In the genomic region with DNA sequence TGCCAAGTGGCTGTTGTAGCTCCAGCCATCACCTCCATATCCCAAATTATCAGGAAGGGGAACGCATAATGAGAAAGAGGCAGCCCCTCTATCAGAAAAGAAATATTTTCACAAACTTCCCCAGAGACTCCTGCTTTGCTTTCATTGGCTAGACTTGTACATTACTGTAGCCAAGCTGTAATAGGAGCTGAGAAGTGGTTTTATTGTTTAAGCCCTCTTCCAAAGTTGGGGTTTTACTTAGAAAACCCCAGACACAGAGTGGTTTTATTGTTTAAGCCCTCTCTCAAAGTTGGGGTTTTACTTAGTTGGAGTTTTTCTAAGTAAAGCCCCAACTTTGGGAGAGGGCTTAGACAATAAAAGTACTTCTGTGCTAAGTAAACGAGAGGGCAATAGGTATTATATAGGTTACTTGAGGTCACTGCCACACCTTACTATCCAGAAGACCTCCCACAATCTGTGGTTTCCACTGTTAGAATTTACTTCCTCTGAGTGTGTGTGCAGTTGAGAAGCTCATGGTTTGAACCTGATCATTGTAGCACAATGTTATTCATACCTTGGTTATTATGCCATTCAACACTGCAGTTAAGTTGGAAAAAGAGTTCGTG, we compare ENCODE assay signal across 16 cellular contexts.
DNase-seq lines count a peak whose midpoint lies in the region; ATAC-seq, FAIRE-seq and TF ChIP-seq lines count a peak whose summit lies in the region.
"Had no signal": no experiment of that assay in that cellular context is flagged by ENCODE, and none has a peak within 500 bp of the region (broad histone marks: within the 10 kb centered on the region; RNA-seq: fewer than 3 reads in every experiment).

No MANE protein-coding gene starts in this region.

- H3K27ac Mint-ChIP-seq in astrocyte (ENCODE audit: unreplicated experiment), result peak overlapping the region; percentile 7

- H3K4me2 ChIP-seq in astrocyte (ENCODE audit: low read length), result no peak overlapping the region

- peaks cover 92% of the 10 kb centered on the region for H3K36me3 ChIP-seq in astrocyte (ENCODE audit: insufficient read depth, low read length)

- ATAC-seq in GM18858 (IDR thresholded peaks at IDR 0.05; ENCODE audit: unreplicated experiment), result peak; percentile 58

- H3K4me3 Mint-ChIP-seq in astrocyte (ENCODE audit: unreplicated experiment), result no peak overlapping the region

- H3K4me3 ChIP-seq in astrocyte (ENCODE audit: insufficient read depth, low read depth, low read length), result no peak overlapping the region
- H3K4me3 ChIP-seq: tibial artery had no signal

- H3K79me2 ChIP-seq in astrocyte (ENCODE audit: insufficient read depth, low read length), result peaks cover 73% of the 10 kb centered on the region

- no peaks in the 10 kb centered on the region for H3K9me3 Mint-ChIP-seq in astrocyte (ENCODE audit: unreplicated experiment)
- H3K9me3 Mint-ChIP-seq: IgD-negative memory B cell had no signal

- H3K9me3 ChIP-seq in astrocyte (ENCODE audit: insufficient read depth, low read depth, low read length), result no peaks in the 10 kb centered on the region
- H3K9me3 ChIP-seq: tibial artery had no signal

- no peaks in the 10 kb centered on the region for H3K27me3 ChIP-seq in astrocyte (ENCODE audit: insufficient read depth, low read length)
- H3K27me3 ChIP-seq: tibial artery had no signal

- H3K27me3 Mint-ChIP-seq in astrocyte (ENCODE audit: low read depth, unreplicated experiment), result no peaks in the 10 kb centered on the region
- H3K27me3 Mint-ChIP-seq: IgD-negative memory B cell had no signal

- no peak for FAIRE-seq in astrocyte (lab: Jason Lieb, UNC)

- no peak overlapping the region for H3K9ac ChIP-seq in astrocyte (ENCODE audit: low read length)

- H3K4me1 ChIP-seq in astrocyte (ENCODE audit: insufficient read depth, low read length), result peaks cover 4% of the 10 kb centered on the region
- H3K4me1 ChIP-seq: tibial artery had no signal

- peaks cover 38% of the 10 kb centered on the region for H3K36me3 Mint-ChIP-seq in astrocyte (ENCODE audit: low read depth, unreplicated experiment)

- DNase-seq in HT1080 (ENCODE audit: low read depth) (peak; percentile 67), astrocyte (ENCODE audit: low read depth) (peak; percentile 67), myocyte (ENCODE audit: low read depth) (peak; percentile 15), GM19240 (ENCODE audit: insufficient read length, low spot score) (no peak), activated gamma-delta T cell treated with Interleukin-2 at 50 U/mL for 16 hours (no peak), NCI-H1105 (lab: John Stamatoyannopoulos, UW) (no peak)
- DNase-seq: cerebellar nuclear complex; GF-D8; mesenchymal stem cell; NCI-H1694; NCI-H526; occipital lobe; stimulated activated CD4-positive, alpha-beta T cell treated with anti-CD3 and anti-CD28 coated beads, Interleukin-12 subunit alpha, Interleukin-12 subunit beta, amount 100 ng/mL, for 4 hours; tibial artery had no signal

- peaks cover 91% of the 10 kb centered on the region for H4K20me1 ChIP-seq in astrocyte (ENCODE audit: insufficient read depth, low read length)

- no peak overlapping the region for H3K27ac ChIP-seq in astrocyte (ENCODE audit: low read depth, low read length)
- H3K27ac ChIP-seq: tibial artery had no signal

- no peak overlapping the region for H2AFZ ChIP-seq in astrocyte (ENCODE audit: low read depth, low read length)

- peaks cover 29% of the 10 kb centered on the region for H3K4me1 Mint-ChIP-seq in astrocyte (ENCODE audit: low read depth, unreplicated experiment)

- TF ChIP-seq CTCF in astrocyte (IDR thresholded peaks at IDR 0.05; ENCODE audit: insufficient read depth, low read depth, low read length), result no peak

Comparison
In these comparisons a context has a peak if more than half of its experiments do, and no peak if none do; other contexts are left out.
1. DNase-seq: peak in HT1080 (single experiment), astrocyte (single experiment) and myocyte (single experiment); none in GM19240 (single experiment), activated gamma-delta T cell treated with Interleukin-2 at 50 U/mL for 16 hours (single experiment) and NCI-H1105 (single experiment).